1 cellular context compared by ENCODE assay signal in the genomic region with DNA sequence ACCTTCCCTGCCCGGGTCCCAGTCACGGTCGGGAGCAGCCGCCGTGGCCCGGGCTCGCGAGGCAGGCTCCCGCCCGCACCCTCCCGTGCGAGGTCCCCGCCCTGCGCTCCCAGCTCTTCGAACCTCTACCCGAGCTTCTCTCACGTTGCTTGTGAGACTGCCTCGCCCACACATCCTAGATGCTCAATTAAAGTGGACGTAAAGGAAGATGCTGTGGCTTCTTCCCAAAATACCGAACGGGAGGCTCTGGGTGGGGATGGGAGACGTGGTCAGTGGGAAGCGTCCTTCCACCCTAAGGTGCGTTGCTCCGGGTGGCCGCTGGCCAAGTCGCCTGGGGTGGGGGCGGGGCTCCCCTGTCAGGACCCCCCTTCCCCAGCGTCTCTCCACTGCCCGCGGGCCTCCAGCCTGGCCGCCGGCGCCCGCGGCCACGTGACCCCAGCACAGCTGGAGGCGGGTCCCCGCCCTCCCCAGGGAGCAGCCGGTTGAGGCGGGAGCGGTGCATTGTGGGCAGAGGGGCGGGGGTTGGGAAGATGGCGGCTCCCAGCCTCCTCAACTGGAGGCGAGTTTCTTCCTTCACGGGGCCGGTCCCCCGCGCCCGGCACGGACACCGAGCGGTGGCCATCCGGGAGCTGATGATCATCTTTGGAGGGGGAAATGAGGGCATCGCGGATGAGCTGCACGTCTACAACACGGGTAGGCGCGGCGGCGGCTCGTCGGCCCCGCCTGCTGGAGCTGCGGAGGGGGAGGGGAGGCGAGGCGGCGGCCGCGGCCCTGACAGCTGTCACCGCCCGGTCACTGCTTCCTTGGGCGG.
TF ChIP-seq lines count a peak whose summit lies in the region.

A gene (plus strand): TSS at position 501 of the 811 bp plus-strand sequence. CDS start 30 bp downstream, at position 531.

TF ChIP-seq in K562, 482 proteins besides CTCF, POLR2A, EP300 and RAD21 (continued from another document and continues in another):
- TF ChIP-seq CTBP1 (IDR thresholded peaks at IDR 0.05; ENCODE audit: borderline replicate concordance) (peak; percentile 84; the same call in 1 of the 2 replicates), SRSF1 (IDR thresholded peaks at IDR 0.05; ENCODE audit: low read depth, low read length) (no peak), CREB1 (IDR thresholded peaks at IDR 0.05) (no peak), CREB1 (CRISPR knock-in tag; IDR thresholded peaks at IDR 0.05) (peak; percentile 45; the same call in 1 of the 2 replicates), KDM4B (IDR thresholded peaks at IDR 0.05; ENCODE audit: borderline replicate concordance in 2 of 2, low read depth in 1 of 2) (peak in 1 of 2 experiments; percentile 76; a peak in 1 of 4 replicates), CHD1 (IDR thresholded peaks at IDR 0.05; ENCODE audit: low read length) (peak; percentile 44), U2AF2 (optimal IDR thresholded peaks at IDR 0.05; ENCODE audit: low read depth, low read length) (no peak), TAF9B (IDR thresholded peaks at IDR 0.05; ENCODE audit: partially characterized antibody) (peak; percentile 89), SMAD4 (CRISPR knock-in tag; conservative IDR thresholded peaks at IDR 0.05) (peak; percentile 92), DACH1 (IDR thresholded peaks at IDR 0.05; ENCODE audit: partially characterized antibody) (peak; percentile 93), SAFB2 (IDR thresholded peaks at IDR 0.05; ENCODE audit: borderline replicate concordance, low read depth, low read length, severe bottlenecking) (no peak), NR2C2 (CRISPR knock-in tag; IDR thresholded peaks at IDR 0.05) (no peak), NR2C2 (tag; IDR thresholded peaks at IDR 0.05) (peak; percentile 76), NRF1 (conservative IDR thresholded peaks at IDR 0.05 in 1 of 2, IDR thresholded peaks at IDR 0.05 in 1 of 2) (peak in 1 of 2 experiments; percentile 29; a peak in 1 of 4 replicates), PHF8 (IDR thresholded peaks at IDR 0.05; ENCODE audit: borderline replicate concordance, low read length) (peak; percentile 77; the same call in 1 of the 2 replicates), FOSL1 (tag; conservative IDR thresholded peaks at IDR 0.05) (peak; percentile 39), NCOA1 (IDR thresholded peaks at IDR 0.05; ENCODE audit: low read depth) (peak; percentile 26; the same call in 1 of the 2 replicates), TRIM24 (IDR thresholded peaks at IDR 0.05) (peak in 1 of 2 experiments; percentile 67; a peak in 2 of 4 replicates), NFIC (IDR thresholded peaks at IDR 0.05) (peak; percentile 72), DIDO1 (tag; IDR thresholded peaks at IDR 0.05; ENCODE audit: low read depth) (peak; percentile 88; the same call in 1 of the 2 replicates), MTA3 (IDR thresholded peaks at IDR 0.05; ENCODE audit: borderline replicate concordance) (peak; percentile 60; the same call in 1 of the 2 replicates), ELF4 (CRISPR knock-in tag; IDR thresholded peaks at IDR 0.05) (peak; percentile 32; the same call in 1 of the 2 replicates)
- TF ChIP-seq, protein P1, sequence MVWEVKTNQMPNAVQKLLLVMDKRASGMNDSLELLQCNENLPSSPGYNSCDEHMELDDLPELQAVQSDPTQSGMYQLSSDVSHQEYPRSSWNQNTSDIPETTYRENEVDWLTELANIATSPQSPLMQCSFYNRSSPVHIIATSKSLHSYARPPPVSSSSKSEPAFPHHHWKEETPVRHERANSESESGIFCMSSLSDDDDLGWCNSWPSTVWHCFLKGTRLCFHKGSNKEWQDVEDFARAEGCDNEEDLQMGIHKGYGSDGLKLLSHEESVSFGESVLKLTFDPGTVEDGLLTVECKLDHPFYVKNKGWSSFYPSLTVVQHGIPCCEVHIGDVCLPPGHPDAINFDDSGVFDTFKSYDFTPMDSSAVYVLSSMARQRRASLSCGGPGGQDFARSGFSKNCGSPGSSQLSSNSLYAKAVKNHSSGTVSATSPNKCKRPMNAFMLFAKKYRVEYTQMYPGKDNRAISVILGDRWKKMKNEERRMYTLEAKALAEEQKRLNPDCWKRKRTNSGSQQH (CRISPR knock-in tag; IDR thresholded peaks at IDR 0.05), result 0 out of 2 replicates have a peak, but pooled peaks have one; percentile 40
- TF ChIP-seq, protein P2, sequence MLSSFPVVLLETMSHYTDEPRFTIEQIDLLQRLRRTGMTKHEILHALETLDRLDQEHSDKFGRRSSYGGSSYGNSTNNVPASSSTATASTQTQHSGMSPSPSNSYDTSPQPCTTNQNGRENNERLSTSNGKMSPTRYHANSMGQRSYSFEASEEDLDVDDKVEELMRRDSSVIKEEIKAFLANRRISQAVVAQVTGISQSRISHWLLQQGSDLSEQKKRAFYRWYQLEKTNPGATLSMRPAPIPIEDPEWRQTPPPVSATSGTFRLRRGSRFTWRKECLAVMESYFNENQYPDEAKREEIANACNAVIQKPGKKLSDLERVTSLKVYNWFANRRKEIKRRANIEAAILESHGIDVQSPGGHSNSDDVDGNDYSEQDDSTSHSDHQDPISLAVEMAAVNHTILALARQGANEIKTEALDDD (IDR thresholded peaks at IDR 0.05), result no peak
- TF ChIP-seq, protein P3, sequence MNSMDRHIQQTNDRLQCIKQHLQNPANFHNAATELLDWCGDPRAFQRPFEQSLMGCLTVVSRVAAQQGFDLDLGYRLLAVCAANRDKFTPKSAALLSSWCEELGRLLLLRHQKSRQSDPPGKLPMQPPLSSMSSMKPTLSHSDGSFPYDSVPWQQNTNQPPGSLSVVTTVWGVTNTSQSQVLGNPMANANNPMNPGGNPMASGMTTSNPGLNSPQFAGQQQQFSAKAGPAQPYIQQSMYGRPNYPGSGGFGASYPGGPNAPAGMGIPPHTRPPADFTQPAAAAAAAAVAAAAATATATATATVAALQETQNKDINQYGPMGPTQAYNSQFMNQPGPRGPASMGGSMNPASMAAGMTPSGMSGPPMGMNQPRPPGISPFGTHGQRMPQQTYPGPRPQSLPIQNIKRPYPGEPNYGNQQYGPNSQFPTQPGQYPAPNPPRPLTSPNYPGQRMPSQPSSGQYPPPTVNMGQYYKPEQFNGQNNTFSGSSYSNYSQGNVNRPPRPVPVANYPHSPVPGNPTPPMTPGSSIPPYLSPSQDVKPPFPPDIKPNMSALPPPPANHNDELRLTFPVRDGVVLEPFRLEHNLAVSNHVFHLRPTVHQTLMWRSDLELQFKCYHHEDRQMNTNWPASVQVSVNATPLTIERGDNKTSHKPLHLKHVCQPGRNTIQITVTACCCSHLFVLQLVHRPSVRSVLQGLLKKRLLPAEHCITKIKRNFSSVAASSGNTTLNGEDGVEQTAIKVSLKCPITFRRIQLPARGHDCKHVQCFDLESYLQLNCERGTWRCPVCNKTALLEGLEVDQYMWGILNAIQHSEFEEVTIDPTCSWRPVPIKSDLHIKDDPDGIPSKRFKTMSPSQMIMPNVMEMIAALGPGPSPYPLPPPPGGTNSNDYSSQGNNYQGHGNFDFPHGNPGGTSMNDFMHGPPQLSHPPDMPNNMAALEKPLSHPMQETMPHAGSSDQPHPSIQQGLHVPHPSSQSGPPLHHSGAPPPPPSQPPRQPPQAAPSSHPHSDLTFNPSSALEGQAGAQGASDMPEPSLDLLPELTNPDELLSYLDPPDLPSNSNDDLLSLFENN (IDR thresholded peaks at IDR 0.05; ENCODE audit: low read depth in 2 of 2, low read length in 2 of 2), result 0 out of 4 replicates have a peak, but pooled peaks of 1 of the 2 experiments have one; percentile 22
- TF ChIP-seq, protein P4, sequence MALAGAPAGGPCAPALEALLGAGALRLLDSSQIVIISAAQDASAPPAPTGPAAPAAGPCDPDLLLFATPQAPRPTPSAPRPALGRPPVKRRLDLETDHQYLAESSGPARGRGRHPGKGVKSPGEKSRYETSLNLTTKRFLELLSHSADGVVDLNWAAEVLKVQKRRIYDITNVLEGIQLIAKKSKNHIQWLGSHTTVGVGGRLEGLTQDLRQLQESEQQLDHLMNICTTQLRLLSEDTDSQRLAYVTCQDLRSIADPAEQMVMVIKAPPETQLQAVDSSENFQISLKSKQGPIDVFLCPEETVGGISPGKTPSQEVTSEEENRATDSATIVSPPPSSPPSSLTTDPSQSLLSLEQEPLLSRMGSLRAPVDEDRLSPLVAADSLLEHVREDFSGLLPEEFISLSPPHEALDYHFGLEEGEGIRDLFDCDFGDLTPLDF (CRISPR knock-in tag; IDR thresholded peaks at IDR 0.05), result 0 out of 2 replicates have a peak, but pooled peaks have one; percentile 32
- TF ChIP-seq, protein P5, sequence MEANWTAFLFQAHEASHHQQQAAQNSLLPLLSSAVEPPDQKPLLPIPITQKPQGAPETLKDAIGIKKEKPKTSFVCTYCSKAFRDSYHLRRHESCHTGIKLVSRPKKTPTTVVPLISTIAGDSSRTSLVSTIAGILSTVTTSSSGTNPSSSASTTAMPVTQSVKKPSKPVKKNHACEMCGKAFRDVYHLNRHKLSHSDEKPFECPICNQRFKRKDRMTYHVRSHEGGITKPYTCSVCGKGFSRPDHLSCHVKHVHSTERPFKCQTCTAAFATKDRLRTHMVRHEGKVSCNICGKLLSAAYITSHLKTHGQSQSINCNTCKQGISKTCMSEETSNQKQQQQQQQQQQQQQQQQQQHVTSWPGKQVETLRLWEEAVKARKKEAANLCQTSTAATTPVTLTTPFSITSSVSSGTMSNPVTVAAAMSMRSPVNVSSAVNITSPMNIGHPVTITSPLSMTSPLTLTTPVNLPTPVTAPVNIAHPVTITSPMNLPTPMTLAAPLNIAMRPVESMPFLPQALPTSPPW (CRISPR knock-in tag; IDR thresholded peaks at IDR 0.05), result peak; percentile 100
- TF ChIP-seq, protein P6, sequence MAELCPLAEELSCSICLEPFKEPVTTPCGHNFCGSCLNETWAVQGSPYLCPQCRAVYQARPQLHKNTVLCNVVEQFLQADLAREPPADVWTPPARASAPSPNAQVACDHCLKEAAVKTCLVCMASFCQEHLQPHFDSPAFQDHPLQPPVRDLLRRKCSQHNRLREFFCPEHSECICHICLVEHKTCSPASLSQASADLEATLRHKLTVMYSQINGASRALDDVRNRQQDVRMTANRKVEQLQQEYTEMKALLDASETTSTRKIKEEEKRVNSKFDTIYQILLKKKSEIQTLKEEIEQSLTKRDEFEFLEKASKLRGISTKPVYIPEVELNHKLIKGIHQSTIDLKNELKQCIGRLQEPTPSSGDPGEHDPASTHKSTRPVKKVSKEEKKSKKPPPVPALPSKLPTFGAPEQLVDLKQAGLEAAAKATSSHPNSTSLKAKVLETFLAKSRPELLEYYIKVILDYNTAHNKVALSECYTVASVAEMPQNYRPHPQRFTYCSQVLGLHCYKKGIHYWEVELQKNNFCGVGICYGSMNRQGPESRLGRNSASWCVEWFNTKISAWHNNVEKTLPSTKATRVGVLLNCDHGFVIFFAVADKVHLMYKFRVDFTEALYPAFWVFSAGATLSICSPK (IDR thresholded peaks at IDR 0.05; ENCODE audit: borderline replicate concordance), result no peak
- TF ChIP-seq, protein P7, sequence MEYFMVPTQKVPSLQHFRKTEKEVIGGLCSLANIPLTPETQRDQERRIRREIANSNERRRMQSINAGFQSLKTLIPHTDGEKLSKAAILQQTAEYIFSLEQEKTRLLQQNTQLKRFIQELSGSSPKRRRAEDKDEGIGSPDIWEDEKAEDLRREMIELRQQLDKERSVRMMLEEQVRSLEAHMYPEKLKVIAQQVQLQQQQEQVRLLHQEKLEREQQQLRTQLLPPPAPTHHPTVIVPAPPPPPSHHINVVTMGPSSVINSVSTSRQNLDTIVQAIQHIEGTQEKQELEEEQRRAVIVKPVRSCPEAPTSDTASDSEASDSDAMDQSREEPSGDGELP (CRISPR knock-in tag; IDR thresholded peaks at IDR 0.05; ENCODE audit: borderline replicate concordance), result peak; percentile 100
- TF ChIP-seq, protein P8, sequence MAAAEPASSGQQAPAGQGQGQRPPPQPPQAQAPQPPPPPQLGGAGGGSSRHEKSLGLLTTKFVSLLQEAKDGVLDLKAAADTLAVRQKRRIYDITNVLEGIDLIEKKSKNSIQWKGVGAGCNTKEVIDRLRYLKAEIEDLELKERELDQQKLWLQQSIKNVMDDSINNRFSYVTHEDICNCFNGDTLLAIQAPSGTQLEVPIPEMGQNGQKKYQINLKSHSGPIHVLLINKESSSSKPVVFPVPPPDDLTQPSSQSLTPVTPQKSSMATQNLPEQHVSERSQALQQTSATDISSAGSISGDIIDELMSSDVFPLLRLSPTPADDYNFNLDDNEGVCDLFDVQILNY (CRISPR knock-in tag; IDR thresholded peaks at IDR 0.05), result 0 out of 2 replicates have a peak, but pooled peaks have one; percentile 24
- TF ChIP-seq, protein P9, sequence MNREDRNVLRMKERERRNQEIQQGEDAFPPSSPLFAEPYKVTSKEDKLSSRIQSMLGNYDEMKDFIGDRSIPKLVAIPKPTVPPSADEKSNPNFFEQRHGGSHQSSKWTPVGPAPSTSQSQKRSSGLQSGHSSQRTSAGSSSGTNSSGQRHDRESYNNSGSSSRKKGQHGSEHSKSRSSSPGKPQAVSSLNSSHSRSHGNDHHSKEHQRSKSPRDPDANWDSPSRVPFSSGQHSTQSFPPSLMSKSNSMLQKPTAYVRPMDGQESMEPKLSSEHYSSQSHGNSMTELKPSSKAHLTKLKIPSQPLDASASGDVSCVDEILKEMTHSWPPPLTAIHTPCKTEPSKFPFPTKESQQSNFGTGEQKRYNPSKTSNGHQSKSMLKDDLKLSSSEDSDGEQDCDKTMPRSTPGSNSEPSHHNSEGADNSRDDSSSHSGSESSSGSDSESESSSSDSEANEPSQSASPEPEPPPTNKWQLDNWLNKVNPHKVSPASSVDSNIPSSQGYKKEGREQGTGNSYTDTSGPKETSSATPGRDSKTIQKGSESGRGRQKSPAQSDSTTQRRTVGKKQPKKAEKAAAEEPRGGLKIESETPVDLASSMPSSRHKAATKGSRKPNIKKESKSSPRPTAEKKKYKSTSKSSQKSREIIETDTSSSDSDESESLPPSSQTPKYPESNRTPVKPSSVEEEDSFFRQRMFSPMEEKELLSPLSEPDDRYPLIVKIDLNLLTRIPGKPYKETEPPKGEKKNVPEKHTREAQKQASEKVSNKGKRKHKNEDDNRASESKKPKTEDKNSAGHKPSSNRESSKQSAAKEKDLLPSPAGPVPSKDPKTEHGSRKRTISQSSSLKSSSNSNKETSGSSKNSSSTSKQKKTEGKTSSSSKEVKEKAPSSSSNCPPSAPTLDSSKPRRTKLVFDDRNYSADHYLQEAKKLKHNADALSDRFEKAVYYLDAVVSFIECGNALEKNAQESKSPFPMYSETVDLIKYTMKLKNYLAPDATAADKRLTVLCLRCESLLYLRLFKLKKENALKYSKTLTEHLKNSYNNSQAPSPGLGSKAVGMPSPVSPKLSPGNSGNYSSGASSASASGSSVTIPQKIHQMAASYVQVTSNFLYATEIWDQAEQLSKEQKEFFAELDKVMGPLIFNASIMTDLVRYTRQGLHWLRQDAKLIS (CRISPR knock-in tag; IDR thresholded peaks at IDR 0.05), result peak; percentile 84; the same call in 1 of the 2 replicates
- TF ChIP-seq, protein P10, sequence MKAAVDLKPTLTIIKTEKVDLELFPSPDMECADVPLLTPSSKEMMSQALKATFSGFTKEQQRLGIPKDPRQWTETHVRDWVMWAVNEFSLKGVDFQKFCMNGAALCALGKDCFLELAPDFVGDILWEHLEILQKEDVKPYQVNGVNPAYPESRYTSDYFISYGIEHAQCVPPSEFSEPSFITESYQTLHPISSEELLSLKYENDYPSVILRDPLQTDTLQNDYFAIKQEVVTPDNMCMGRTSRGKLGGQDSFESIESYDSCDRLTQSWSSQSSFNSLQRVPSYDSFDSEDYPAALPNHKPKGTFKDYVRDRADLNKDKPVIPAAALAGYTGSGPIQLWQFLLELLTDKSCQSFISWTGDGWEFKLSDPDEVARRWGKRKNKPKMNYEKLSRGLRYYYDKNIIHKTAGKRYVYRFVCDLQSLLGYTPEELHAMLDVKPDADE (conservative IDR thresholded peaks at IDR 0.05; ENCODE audit: control insufficient read depth, low read depth, low read length), result peak; percentile 93
- TF ChIP-seq, protein P11, sequence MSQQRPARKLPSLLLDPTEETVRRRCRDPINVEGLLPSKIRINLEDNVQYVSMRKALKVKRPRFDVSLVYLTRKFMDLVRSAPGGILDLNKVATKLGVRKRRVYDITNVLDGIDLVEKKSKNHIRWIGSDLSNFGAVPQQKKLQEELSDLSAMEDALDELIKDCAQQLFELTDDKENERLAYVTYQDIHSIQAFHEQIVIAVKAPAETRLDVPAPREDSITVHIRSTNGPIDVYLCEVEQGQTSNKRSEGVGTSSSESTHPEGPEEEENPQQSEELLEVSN (IDR thresholded peaks at IDR 0.05; ENCODE audit: borderline replicate concordance in 1 of 2, extremely low read depth in 1 of 2, insufficient read depth in 1 of 2, insufficient read length in 1 of 2, low read depth in 1 of 2, low read length in 1 of 2, poor library complexity in 1 of 2, severe bottlenecking in 1 of 2), result peak; percentile 26 to 79
